In the genomic region with DNA sequence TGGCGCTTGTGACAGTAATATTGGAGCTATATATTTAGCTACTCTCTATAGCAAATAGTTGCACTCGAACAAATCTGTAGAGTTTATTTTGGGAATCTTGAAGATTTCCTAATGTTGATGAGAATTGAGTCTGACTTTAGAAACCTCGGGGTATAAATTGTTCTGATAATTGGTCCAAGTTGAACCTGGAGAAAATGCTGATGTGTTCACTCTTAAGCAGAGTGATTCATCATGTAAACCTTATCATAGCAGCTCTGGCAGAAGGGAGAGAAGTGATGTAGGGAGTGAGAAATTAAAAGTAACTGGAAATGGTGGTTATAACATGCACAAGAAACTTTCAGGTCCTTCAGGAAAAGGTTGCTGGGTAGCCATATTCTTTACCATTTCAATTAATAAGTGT, we compare ENCODE assay signal across 16 cellular contexts.
"Had no signal": no experiment of that assay in that cellular context is flagged by ENCODE, and none has a peak within 500 bp of the region (broad histone marks: within the 10 kb centered on the region; RNA-seq: fewer than 3 reads in every experiment).

No MANE protein-coding gene starts in this region.

- H3K9me3 ChIP-seq: adrenal gland, breast epithelium, esophagus squamous epithelium, ovary, prostate gland, tibial artery had no signal

- H3K36me3 ChIP-seq: adrenal gland, breast epithelium, esophagus squamous epithelium, ovary, prostate gland, tibial artery had no signal

- H3K27ac ChIP-seq: adrenal gland, breast epithelium, coronary artery, esophagus squamous epithelium, ovary, prostate gland, tibial artery had no signal

- H3K4me3 ChIP-seq: adrenal gland, breast epithelium, coronary artery, esophagus squamous epithelium, ovary, prostate gland, tibial artery had no signal

- DNase-seq: activated CD4-positive, alpha-beta T cell treated with anti-CD3 and anti-CD28 coated beads for 1 hour; activated CD4-positive, alpha-beta T cell treated with anti-CD3 and anti-CD28 coated beads, Interleukin-2, amount 50 U/mL, for 1 hour; activated CD8-positive, alpha-beta T cell treated with anti-CD3 and anti-CD28 coated beads, Interleukin-2, amount 10 ng/mL, durations not matched to agents 7 days and 5 days; activated gamma-delta T cell; adrenal gland; esophagus squamous epithelium; foreskin fibroblast; midbrain; natural killer cell; ovary; right cardiac atrium; tibial artery had no signal

- H3K27me3 ChIP-seq: adrenal gland, breast epithelium, esophagus squamous epithelium, ovary, tibial artery had no signal

- H3K4me1 ChIP-seq: adrenal gland, breast epithelium, esophagus squamous epithelium, prostate gland had no signal

- FAIRE-seq: TTC549 had no signal
